ENCODE assay signal across 8 cellular contexts in the genomic region with DNA sequence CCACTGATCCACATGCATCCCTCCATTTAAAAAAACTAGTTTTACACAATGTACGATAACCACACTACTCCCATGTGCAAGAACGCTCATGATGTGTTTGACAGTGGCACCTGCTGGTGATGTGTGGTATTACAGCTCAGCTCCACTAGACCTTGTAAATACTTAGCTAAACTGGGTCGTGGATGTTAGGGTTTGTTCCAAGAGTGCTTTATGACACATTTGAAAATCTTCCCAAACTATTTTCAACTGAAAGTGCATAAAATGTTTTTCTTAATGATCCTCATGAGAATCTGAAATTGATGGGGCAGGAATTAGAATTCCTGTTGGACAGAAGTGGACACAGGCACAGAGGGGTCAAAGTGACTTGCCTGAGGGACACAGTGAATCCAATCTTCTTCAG.
DNase-seq lines count a peak whose midpoint lies in the region; ATAC-seq and TF ChIP-seq lines count a peak whose summit lies in the region.

No MANE protein-coding gene starts in this region.

- H3K4me3 ChIP-seq in BLaER1, result no peak overlapping the region

- H3K9me3 Mint-ChIP-seq in activated B cell treated with CpG ODN at 0.5 μM for 24 hours, result peaks cover 18% of the 10 kb centered on the region
- H3K9me3 Mint-ChIP-seq in glutamatergic neuron (ENCODE audit: unreplicated experiment), result peaks cover 19% of the 10 kb centered on the region

- H4K20me1 ChIP-seq in BLaER1, result no peaks in the 10 kb centered on the region

- CTCF ChIA-PET in HEK293T (lab: Yijun Ruan, JAX) (interaction anchor here (0.9 to 1.0 kb wide), 2 partner anchors 9 to 34 kb away, joined by 3 to 8 read pairs; no protein-coding TSS in a partner anchor), activated B cell treated with CpG ODN at 0.5 μM for 24 hours (lab: Charles Lee) (interaction anchor here (1.2 to 5.9 kb wide), 3 partner anchors 311 to 728 kb away, joined by 3 to 44 read pairs (median 4); no protein-coding TSS in a partner anchor)

- H3K27me3 Mint-ChIP-seq in activated B cell treated with CpG ODN at 0.5 μM for 24 hours, result peaks cover 13% of the 10 kb centered on the region
- H3K27me3 Mint-ChIP-seq in glutamatergic neuron (ENCODE audit: unreplicated experiment), result peaks cover 12% of the 10 kb centered on the region

- no peak overlapping the region for H3K27ac ChIP-seq in BLaER1

- DNase-seq in HEK293T (ENCODE audit: extremely low spot score), result no peak
- no peak for DNase-seq in activated B cell treated with CpG ODN at 0.5 μM for 24 hours
- no peak for DNase-seq in glutamatergic neuron
- DNase-seq in stimulated activated CD4-positive, alpha-beta T cell treated with anti-CD3 and anti-CD28 coated beads, Interleukin-2, amount 100 ng/mL, for 48 hours, result peak; percentile 33 to 48
- no peak for DNase-seq in cortex of kidney (lab: John Stamatoyannopoulos, UW)

- H3K4me3 Mint-ChIP-seq in activated B cell treated with CpG ODN at 0.5 μM for 24 hours (no peak overlapping the region), glutamatergic neuron (ENCODE audit: unreplicated experiment) (no peak overlapping the region)

- ATAC-seq in activated B cell treated with CpG ODN at 0.5 μM for 24 hours (ENCODE audit: low read depth) (no peak), HG03432 (IDR thresholded peaks at IDR 0.05; ENCODE audit: unreplicated experiment) (no peak), HG03280 (IDR thresholded peaks at IDR 0.05; ENCODE audit: unreplicated experiment) (no peak)

- no peaks in the 10 kb centered on the region for H3K36me3 ChIP-seq in BLaER1

- POLR2A ChIA-PET in HEK293T (lab: Yijun Ruan, JAX) (no interaction called here), activated B cell treated with CpG ODN at 0.5 μM for 24 hours (lab: Charles Lee) (no interaction called here)

- H3K9me3 ChIP-seq in BLaER1, result peaks cover 10% of the 10 kb centered on the region

- TF ChIP-seq CTCF in activated B cell treated with CpG ODN at 0.5 μM for 24 hours (IDR thresholded peaks at IDR 0.05), result peak; percentile 21
- TF ChIP-seq CTCF in glutamatergic neuron (IDR thresholded peaks at IDR 0.05; ENCODE audit: partially characterized antibody, unreplicated experiment), result peak; percentile 99

- no peaks in the 10 kb centered on the region for H3K27me3 ChIP-seq in BLaER1

- peaks cover 93% of the 10 kb centered on the region for H3K4me1 ChIP-seq in BLaER1

- intact Hi-C loops in activated B cell treated with CpG ODN at 0.5 μM for 24 hours (cut with micrococcal nuclease), result no loop called here

- no peak overlapping the region for H3K9ac ChIP-seq in BLaER1

- H3K4me2 ChIP-seq in BLaER1, result peak overlapping the region; percentile 54; the same call in 1 of the 2 replicates

- H3K4me1 Mint-ChIP-seq in activated B cell treated with CpG ODN at 0.5 μM for 24 hours (peaks cover 11% of the 10 kb centered on the region), glutamatergic neuron (ENCODE audit: low read depth, unreplicated experiment) (peaks cover 22% of the 10 kb centered on the region)

- no peak overlapping the region for H3K27ac Mint-ChIP-seq in activated B cell treated with CpG ODN at 0.5 μM for 24 hours
- peak overlapping the region; percentile 72 for H3K27ac Mint-ChIP-seq in glutamatergic neuron (ENCODE audit: unreplicated experiment)

- H3K36me3 Mint-ChIP-seq in activated B cell treated with CpG ODN at 0.5 μM for 24 hours (ENCODE audit: low read depth), result peaks cover 3% of the 10 kb centered on the region
- peaks cover 6% of the 10 kb centered on the region for H3K36me3 Mint-ChIP-seq in glutamatergic neuron (ENCODE audit: unreplicated experiment)

TF ChIP-seq in HEK293T, 16 proteins besides CTCF, POLR2A, EP300 and RAD21:
- TF ChIP-seq, protein P1, sequence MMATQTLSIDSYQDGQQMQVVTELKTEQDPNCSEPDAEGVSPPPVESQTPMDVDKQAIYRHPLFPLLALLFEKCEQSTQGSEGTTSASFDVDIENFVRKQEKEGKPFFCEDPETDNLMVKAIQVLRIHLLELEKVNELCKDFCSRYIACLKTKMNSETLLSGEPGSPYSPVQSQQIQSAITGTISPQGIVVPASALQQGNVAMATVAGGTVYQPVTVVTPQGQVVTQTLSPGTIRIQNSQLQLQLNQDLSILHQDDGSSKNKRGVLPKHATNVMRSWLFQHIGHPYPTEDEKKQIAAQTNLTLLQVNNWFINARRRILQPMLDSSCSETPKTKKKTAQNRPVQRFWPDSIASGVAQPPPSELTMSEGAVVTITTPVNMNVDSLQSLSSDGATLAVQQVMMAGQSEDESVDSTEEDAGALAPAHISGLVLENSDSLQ (IDR thresholded peaks at IDR 0.05), result no peak
- no peak for TF ChIP-seq FOXM1 (IDR thresholded peaks at IDR 0.05; ENCODE audit: borderline replicate concordance)
- no peak for TF ChIP-seq TARDBP (IDR thresholded peaks at IDR 0.05)
- no peak for TF ChIP-seq HDGF (IDR thresholded peaks at IDR 0.05; ENCODE audit: borderline replicate concordance)
- no peak for TF ChIP-seq ELF4 (IDR thresholded peaks at IDR 0.05)
- no peak for TF ChIP-seq FOXA1 (IDR thresholded peaks at IDR 0.05)
- TF ChIP-seq L3MBTL2 (conservative IDR thresholded peaks at IDR 0.05), result 0 out of 2 replicates have a peak, but pooled peaks have one; percentile 20
- TF ChIP-seq ZNF384 (IDR thresholded peaks at IDR 0.05), result no peak
TF ChIP-seq in HEK293T: peak in this region for 1.

Comparison
In these comparisons a context has a peak if more than half of its experiments do, and no peak if none do; other contexts are left out.
1. DNase-seq: peak in stimulated activated CD4-positive, alpha-beta T cell treated with anti-CD3 and anti-CD28 coated beads, Interleukin-2, amount 100 ng/mL, for 48 hours (2 of 2); none in HEK293T (single experiment), activated B cell treated with CpG ODN at 0.5 μM for 24 hours (single experiment), glutamatergic neuron (single experiment) and cortex of kidney (single experiment).